10 cellular contexts compared by ENCODE assay signal in the genomic region with DNA sequence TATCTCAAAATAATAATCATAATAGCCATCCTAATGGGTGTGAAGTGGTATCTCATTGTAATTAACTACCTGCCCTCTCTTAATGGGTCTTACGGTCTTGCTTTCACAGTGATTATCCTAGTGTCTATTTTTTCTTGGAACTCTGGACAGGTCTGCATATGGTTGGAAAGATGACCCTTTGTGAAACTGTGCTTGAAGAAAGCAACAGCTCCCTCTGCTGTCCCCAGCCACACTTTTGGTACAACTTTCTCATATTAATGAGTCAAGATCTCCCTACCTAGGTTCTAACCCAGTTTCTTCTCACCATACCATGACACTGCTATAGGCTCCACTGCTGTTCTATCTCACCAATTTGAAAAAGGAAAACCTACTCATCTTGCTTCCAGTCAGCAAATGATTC. TPM values are rescaled to one million over a fixed set of nuclear protein-coding genes. Genes with fewer than 3 reads are reported as not detected.
A peak's percentile ranks its signal among the peaks of the same experiment; 100 is the strongest.
DNase-seq lines count a peak whose midpoint lies in the region; ATAC-seq and TF ChIP-seq lines count a peak whose summit lies in the region.
"Had no signal": no experiment of that assay in that cellular context is flagged by ENCODE, and none has a peak within 500 bp of the region (broad histone marks: within the 10 kb centered on the region; RNA-seq: fewer than 3 reads in every experiment).

No MANE protein-coding gene starts in this region.

- no peaks in the 10 kb centered on the region for H4K20me1 ChIP-seq in GM23248 (ENCODE audit: insufficient read depth)
- no peaks in the 10 kb centered on the region for H4K20me1 ChIP-seq in SK-N-SH (ENCODE audit: insufficient read depth)

- WGBS in GM23248 (ENCODE audit: low coverage in 1 of 2, low lambda C conversion rate in 2 of 2, missing lambda C conversion rate in 2 of 2), 2 experiments, result 81 to 100% methylated on average over 1 of the region's 1 CpG
- WGBS in SK-N-SH (ENCODE audit: low lambda C conversion rate), result 25% methylated on average over 1 of the region's 1 CpG

- in situ Hi-C loops in GM23248 (cut with MboI), result no loop called here

- H3K27ac Mint-ChIP-seq in activated T-helper 17 cell treated with anti-CD3 and anti-CD28 coated beads, Interleukin-2, amount 50 U/mL, for 72 hours, result no peak overlapping the region

- H3K4me3 ChIP-seq in BJ (ENCODE audit: low read depth, low read length) (no peak overlapping the region), GM23248 (no peak overlapping the region), SK-N-SH (ENCODE audit: low read depth in 2 of 2, low read length in 1 of 2) (no peak overlapping the region), kidney epithelial cell (ENCODE audit: low read depth, low read length) (no peak overlapping the region)

- H3K4me1 ChIP-seq in GM23248 (ENCODE audit: insufficient read depth) (no peaks in the 10 kb centered on the region), SK-N-SH (ENCODE audit: control insufficient read depth in 1 of 2, insufficient read depth in 2 of 2, low read depth in 1 of 2, low read length in 1 of 2) (no peaks in the 10 kb centered on the region; a peak in 1 of 4 replicates)

- no peak overlapping the region for H3K4me3 Mint-ChIP-seq in activated T-helper 17 cell treated with anti-CD3 and anti-CD28 coated beads, Interleukin-2, amount 50 U/mL, for 72 hours

- H3K9ac ChIP-seq in GM23248 (no peak overlapping the region), SK-N-SH (no peak overlapping the region)

- no peaks in the 10 kb centered on the region for H3K9me3 Mint-ChIP-seq in activated T-helper 17 cell treated with anti-CD3 and anti-CD28 coated beads, Interleukin-2, amount 50 U/mL, for 72 hours

- H3K4me2 ChIP-seq in GM23248 (ENCODE audit: unreplicated experiment) (no peak overlapping the region), SK-N-SH (no peak overlapping the region)

- H3K36me3 Mint-ChIP-seq in activated T-helper 17 cell treated with anti-CD3 and anti-CD28 coated beads, Interleukin-2, amount 50 U/mL, for 72 hours (ENCODE audit: low read depth), result no peaks in the 10 kb centered on the region

- CTCF ChIA-PET in BJ (lab: Yijun Ruan, JAX), result interaction anchor here (0.6 kb wide), 1 partner anchor 354 kb away, joined by 3 read pairs; no protein-coding TSS in a partner anchor
- CTCF ChIA-PET in SK-N-SH (lab: Yijun Ruan, JAX), result interaction anchor here (0.7 to 1.3 kb wide), 3 partner anchors 27 to 989 kb away, joined by 3 read pairs; no protein-coding TSS in a partner anchor

- DNase-seq in BJ (ENCODE audit: low read depth), result no peak
- peak; percentile 31 for DNase-seq in GM23248
- peak; percentile 40 for DNase-seq in SK-N-SH
- DNase-seq in kidney epithelial cell (ENCODE audit: low read depth), result no peak
- no peak for DNase-seq in islet precursor cell

- H3K79me2 ChIP-seq in GM23248 (ENCODE audit: insufficient read depth) (no peaks in the 10 kb centered on the region), SK-N-SH (ENCODE audit: insufficient read depth) (no peaks in the 10 kb centered on the region)

- ATAC-seq in activated T-helper 17 cell treated with anti-CD3 and anti-CD28 coated beads, Interleukin-2, amount 50 U/mL, for 72 hours (replicated peaks), result no peak
- no peak for ATAC-seq in HG02970 (IDR thresholded peaks at IDR 0.05; ENCODE audit: low FRiP score, unreplicated experiment)
- no peak for ATAC-seq in HG03460 (IDR thresholded peaks at IDR 0.05; ENCODE audit: unreplicated experiment)

- H3K36me3 ChIP-seq in BJ (ENCODE audit: control insufficient read depth, insufficient read depth, low read length), result no peaks in the 10 kb centered on the region
- H3K36me3 ChIP-seq in GM23248 (ENCODE audit: low read depth), result no peaks in the 10 kb centered on the region
- H3K36me3 ChIP-seq in SK-N-SH (replicated peaks in 1 of 2; ENCODE audit: control insufficient read depth in 1 of 2, insufficient read depth in 2 of 2, low read length in 1 of 2), result no peaks in the 10 kb centered on the region
- no peaks in the 10 kb centered on the region for H3K36me3 ChIP-seq in kidney epithelial cell (ENCODE audit: control insufficient read depth, insufficient read depth, low read length)

- no peaks in the 10 kb centered on the region for H3K27me3 Mint-ChIP-seq in activated T-helper 17 cell treated with anti-CD3 and anti-CD28 coated beads, Interleukin-2, amount 50 U/mL, for 72 hours

- H3K27me3 ChIP-seq in BJ (ENCODE audit: control insufficient read depth, insufficient read depth, low read length) (no peaks in the 10 kb centered on the region), GM23248 (replicated peaks; ENCODE audit: insufficient read depth) (no peaks in the 10 kb centered on the region), SK-N-SH (ENCODE audit: insufficient read depth) (no peaks in the 10 kb centered on the region), kidney epithelial cell (ENCODE audit: control insufficient read depth, insufficient read depth, low read length) (no peaks in the 10 kb centered on the region)

- TF ChIP-seq CTCF in BJ (IDR thresholded peaks at IDR 0.05; ENCODE audit: insufficient read depth, low read depth, low read length) (0 out of 2 replicates have a peak, but pooled peaks have one; percentile 15), SK-N-SH (IDR thresholded peaks at IDR 0.05) (peak; percentile 38), kidney epithelial cell (IDR thresholded peaks at IDR 0.05; ENCODE audit: insufficient read depth, low read length, poor library complexity, severe bottlenecking) (peak; percentile 39)

- TF ChIP-seq RAD21 in SK-N-SH (IDR thresholded peaks at IDR 0.05; ENCODE audit: low read length), result peak; percentile 65

- no peak overlapping the region for H3K27ac ChIP-seq in GM23248
- H3K27ac ChIP-seq in SK-N-SH (ENCODE audit: low read depth in 2 of 2, low read length in 1 of 2), result no peak overlapping the region

- H3K9me3 ChIP-seq in GM23248 (ENCODE audit: low read depth) (no peaks in the 10 kb centered on the region), SK-N-SH (no peaks in the 10 kb centered on the region)

- POLR2A ChIA-PET in BJ (lab: Charles Lee), result no interaction called here
- POLR2A ChIA-PET in SK-N-SH (lab: Yijun Ruan, JAX), result no interaction called here

- no peaks in the 10 kb centered on the region for H3K4me1 Mint-ChIP-seq in activated T-helper 17 cell treated with anti-CD3 and anti-CD28 coated beads, Interleukin-2, amount 50 U/mL, for 72 hours

- no peak for TF ChIP-seq EP300 in SK-N-SH (IDR thresholded peaks at IDR 0.05; ENCODE audit: borderline replicate concordance in 1 of 2, low read depth in 1 of 2, low read length in 1 of 2)

- H3F3A ChIP-seq in GM23248 (ENCODE audit: insufficient read depth), result no peaks in the 10 kb centered on the region
- H3F3A ChIP-seq in SK-N-SH (replicated peaks; ENCODE audit: insufficient read depth), result no peaks in the 10 kb centered on the region

- no peak overlapping the region for H2AFZ ChIP-seq in GM23248
- no peak overlapping the region for H2AFZ ChIP-seq in SK-N-SH (ENCODE audit: low read depth)

- H3K9me2 ChIP-seq in GM23248 (ENCODE audit: insufficient read depth) (no peaks in the 10 kb centered on the region), SK-N-SH (no peaks in the 10 kb centered on the region)

TF ChIP-seq in SK-N-SH, 30 proteins besides CTCF, POLR2A, EP300 and RAD21:
- peak; percentile 28; the same call in 1 of the 2 replicates for TF ChIP-seq SMC3 (IDR thresholded peaks at IDR 0.05; ENCODE audit: low read depth, low read length)
- no peak for TF ChIP-seq JUND (IDR thresholded peaks at IDR 0.05)

RNA-seq across cellular contexts. Expression of gene TFDP3, which starts 2.4 kb away (rescaled TPM):
- polyA plus RNA-seq in BJ (2011; rRNA removed) (not detected in 2 replicates), GM23248 (2016; fragmentation: Nextera tagmentation; extraction: Ambion mirVana) (not detected in 2 replicates), SK-N-SH (2012; rRNA removed) (not detected in 2 replicates)
- polyA minus RNA-seq in BJ (2011; rRNA and poly(A)+ RNA removed), result not detected in 2 replicates
- not detected in 2 replicates for total RNA-seq in GM23248 (2014; rRNA removed; shearing (Covaris generic))
- not detected in 2 replicates for polyA plus RNA-seq in SK-N-SH (2012; cell fraction: cytosol; rRNA removed)
- not detected in 2 replicates for polyA plus RNA-seq in SK-N-SH (2012; cell fraction: nucleus; rRNA removed)
- total RNA-seq in kidney epithelial cell, result not detected in 2 replicates
- not detected for total RNA-seq in activated T-helper 17 cell treated with anti-CD3 and anti-CD28 coated beads, Interleukin-2, amount 50 U/mL, for 72 hours
- total RNA-seq: activated CD8-positive, alpha-beta memory T cell treated with anti-CD3 and anti-CD28 coated beads for 36 hours; skeletal muscle tissue had no signal

Comparison
In these comparisons a context has a peak if more than half of its experiments do, and no peak if none do; other contexts are left out.
1. DNase-seq: peak in GM23248 (single experiment) and SK-N-SH (single experiment); none in BJ (single experiment), kidney epithelial cell (single experiment) and islet precursor cell (single experiment).
2. Peak in every context shown above with its lines, with median percentiles within 50 percentile points of each other: CTCF ChIP-seq.